In the genomic region with DNA sequence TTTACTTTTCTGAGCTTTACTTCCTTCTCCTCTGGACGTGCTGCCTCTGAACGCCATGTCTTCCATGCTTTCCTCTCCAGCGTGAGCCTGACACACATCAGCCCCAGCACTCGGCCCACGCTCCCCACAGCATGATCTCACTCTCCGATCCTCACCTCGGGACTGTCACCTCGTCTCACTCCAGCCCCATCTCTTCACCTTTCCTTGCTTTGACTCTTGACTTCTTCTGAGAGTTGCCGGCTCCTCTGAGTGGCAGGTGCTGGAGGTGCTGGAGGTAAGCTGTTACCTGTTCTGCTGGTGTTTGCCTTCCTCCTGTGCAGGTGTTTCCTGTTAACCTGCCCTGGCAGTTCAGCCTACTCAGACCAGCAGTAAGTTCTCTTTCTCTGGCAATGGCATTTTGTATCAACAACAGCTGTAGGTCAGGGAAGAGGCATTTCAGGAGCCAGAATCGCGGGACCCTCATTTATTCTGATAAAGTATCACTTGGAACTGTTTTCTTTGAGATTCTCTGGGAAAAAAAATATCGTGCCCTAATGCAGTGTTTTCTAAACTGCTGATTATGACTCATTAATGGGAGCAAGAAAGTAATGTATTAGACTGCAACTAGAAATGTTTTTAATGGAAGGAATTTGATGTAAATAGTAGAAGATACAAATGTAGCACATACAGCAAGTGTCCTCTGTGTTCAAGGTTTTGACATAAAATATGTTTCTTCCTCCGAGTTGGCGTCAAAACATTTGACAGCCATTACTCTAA, we compare ENCODE assay signal across 8 cellular contexts.
DNase-seq lines count a peak whose midpoint lies in the region; ATAC-seq and TF ChIP-seq lines count a peak whose summit lies in the region.

No MANE protein-coding gene starts in this region.

- peak; percentile 86 for DNase-seq in NCI-H1105 treated with DMSO at 0.1 percent for 48 hours (lab: John Stamatoyannopoulos, UW)
- DNase-seq in colonic mucosa = peak; percentile 61
- DNase-seq in putamen (ENCODE audit: low spot score) = peak; percentile 45

- H3K27me3 ChIP-seq in colonic mucosa = no peaks in the 10 kb centered on the region

- intact Hi-C loops in colonic mucosa (cut with DNase I) = no loop called here

- no peaks in the 10 kb centered on the region for H3K36me3 ChIP-seq in colonic mucosa

- H3K9ac ChIP-seq in colonic mucosa (ENCODE audit: low read depth in 2 of 2, low read length in 2 of 2) = peak overlapping the region in 1 of 2 donors; percentile 76

- no peak for TF ChIP-seq CTCF in colonic mucosa (IDR thresholded peaks at IDR 0.05)

- peak overlapping the region; percentile 33 for H3K27ac ChIP-seq in colonic mucosa

- H3K4me1 ChIP-seq in colonic mucosa = peaks cover 5% of the 10 kb centered on the region

- H3K4me3 ChIP-seq in colonic mucosa = peak overlapping the region; percentile 14

- H3K9me3 ChIP-seq in colonic mucosa = no peaks in the 10 kb centered on the region

- ATAC-seq in GM18498 (IDR thresholded peaks at IDR 0.05; ENCODE audit: unreplicated experiment) (peak; percentile 39), GM18519 (IDR thresholded peaks at IDR 0.05; ENCODE audit: low FRiP score, unreplicated experiment) (no peak), GM21786 (IDR thresholded peaks at IDR 0.05; ENCODE audit: unreplicated experiment) (no peak), HG02970 (IDR thresholded peaks at IDR 0.05; ENCODE audit: low FRiP score, unreplicated experiment) (no peak), GM18861 (IDR thresholded peaks at IDR 0.05; ENCODE audit: unreplicated experiment) (no peak)
